In the genomic region with DNA sequence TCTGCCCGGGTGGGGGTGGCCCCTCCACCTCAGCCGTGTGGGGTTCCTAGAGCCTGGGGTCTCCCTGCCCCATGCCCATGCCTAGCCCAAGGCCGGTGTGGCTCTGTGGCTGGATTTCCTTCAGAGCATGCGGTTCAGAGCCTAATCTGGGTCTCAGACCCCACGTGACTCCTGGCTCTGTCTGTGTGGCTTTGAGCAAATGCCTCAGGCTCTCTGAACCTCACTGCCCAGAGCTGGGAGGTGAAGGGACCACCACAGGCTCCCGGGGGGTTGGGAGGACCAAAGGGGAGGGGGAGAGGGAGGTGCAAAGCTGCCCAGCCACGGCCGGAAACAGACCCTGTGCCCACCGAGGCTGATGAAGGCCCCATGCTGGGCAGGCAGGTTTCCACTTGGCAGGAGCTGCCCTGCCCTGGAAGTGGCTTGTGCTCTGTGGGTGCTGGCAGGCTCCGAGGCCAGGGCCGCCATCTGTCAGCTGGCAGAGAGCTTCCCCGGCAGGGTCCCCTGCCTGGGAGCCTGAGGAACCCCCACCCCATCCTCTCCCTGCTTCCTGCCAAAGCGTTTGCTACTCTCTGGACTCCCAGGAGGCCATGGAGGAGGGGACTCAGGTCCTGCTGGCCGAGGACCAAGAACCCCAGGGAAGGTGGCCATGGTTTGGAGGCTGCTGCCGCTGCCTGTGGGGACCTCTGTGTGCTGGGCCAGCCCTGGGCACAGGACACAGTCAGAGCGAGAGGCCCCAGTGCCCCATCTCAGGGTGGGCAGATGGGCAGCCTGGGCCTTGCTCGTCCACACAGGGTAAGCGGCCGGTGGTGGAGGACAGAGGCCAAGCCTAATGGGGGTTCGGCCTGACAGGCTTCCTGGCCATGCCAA, we compare ENCODE assay signal across 1 cellular context.
TF ChIP-seq lines count a peak whose summit lies in the region.

No MANE protein-coding gene starts in this region.

TF ChIP-seq in H1, 55 proteins besides CTCF, POLR2A, EP300 and RAD21:
- TF ChIP-seq SIX5 (IDR thresholded peaks at IDR 0.05; ENCODE audit: low read depth, low read length) (no peak), TEAD4 (IDR thresholded peaks at IDR 0.05; ENCODE audit: low read depth, low read length) (no peak), TBP (IDR thresholded peaks at IDR 0.05; ENCODE audit: low read depth, low read length) (no peak), RNF2 (IDR thresholded peaks at IDR 0.05; ENCODE audit: borderline replicate concordance, low read depth, low read length, missing control alignments, poor library complexity, severe bottlenecking) (no peak), RFX5 (IDR thresholded peaks at IDR 0.05; ENCODE audit: borderline replicate concordance, low read depth, low read length) (no peak), BRCA1 (IDR thresholded peaks at IDR 0.05; ENCODE audit: low read depth, low read length) (no peak), NRF1 (IDR thresholded peaks at IDR 0.05; ENCODE audit: low read depth, low read length) (no peak), POLR2AphosphoS5 (IDR thresholded peaks at IDR 0.05; ENCODE audit: low read depth, low read length) (no peak)
- TF ChIP-seq, protein P1, sequence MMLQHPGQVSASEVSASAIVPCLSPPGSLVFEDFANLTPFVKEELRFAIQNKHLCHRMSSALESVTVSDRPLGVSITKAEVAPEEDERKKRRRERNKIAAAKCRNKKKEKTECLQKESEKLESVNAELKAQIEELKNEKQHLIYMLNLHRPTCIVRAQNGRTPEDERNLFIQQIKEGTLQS (IDR thresholded peaks at IDR 0.05; ENCODE audit: insufficient read depth, low read depth, low read length): no peak
- TF ChIP-seq, protein P2, sequence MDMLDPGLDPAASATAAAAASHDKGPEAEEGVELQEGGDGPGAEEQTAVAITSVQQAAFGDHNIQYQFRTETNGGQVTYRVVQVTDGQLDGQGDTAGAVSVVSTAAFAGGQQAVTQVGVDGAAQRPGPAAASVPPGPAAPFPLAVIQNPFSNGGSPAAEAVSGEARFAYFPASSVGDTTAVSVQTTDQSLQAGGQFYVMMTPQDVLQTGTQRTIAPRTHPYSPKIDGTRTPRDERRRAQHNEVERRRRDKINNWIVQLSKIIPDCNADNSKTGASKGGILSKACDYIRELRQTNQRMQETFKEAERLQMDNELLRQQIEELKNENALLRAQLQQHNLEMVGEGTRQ (IDR thresholded peaks at IDR 0.05; ENCODE audit: low read length): no peak
- TF ChIP-seq, protein P3, sequence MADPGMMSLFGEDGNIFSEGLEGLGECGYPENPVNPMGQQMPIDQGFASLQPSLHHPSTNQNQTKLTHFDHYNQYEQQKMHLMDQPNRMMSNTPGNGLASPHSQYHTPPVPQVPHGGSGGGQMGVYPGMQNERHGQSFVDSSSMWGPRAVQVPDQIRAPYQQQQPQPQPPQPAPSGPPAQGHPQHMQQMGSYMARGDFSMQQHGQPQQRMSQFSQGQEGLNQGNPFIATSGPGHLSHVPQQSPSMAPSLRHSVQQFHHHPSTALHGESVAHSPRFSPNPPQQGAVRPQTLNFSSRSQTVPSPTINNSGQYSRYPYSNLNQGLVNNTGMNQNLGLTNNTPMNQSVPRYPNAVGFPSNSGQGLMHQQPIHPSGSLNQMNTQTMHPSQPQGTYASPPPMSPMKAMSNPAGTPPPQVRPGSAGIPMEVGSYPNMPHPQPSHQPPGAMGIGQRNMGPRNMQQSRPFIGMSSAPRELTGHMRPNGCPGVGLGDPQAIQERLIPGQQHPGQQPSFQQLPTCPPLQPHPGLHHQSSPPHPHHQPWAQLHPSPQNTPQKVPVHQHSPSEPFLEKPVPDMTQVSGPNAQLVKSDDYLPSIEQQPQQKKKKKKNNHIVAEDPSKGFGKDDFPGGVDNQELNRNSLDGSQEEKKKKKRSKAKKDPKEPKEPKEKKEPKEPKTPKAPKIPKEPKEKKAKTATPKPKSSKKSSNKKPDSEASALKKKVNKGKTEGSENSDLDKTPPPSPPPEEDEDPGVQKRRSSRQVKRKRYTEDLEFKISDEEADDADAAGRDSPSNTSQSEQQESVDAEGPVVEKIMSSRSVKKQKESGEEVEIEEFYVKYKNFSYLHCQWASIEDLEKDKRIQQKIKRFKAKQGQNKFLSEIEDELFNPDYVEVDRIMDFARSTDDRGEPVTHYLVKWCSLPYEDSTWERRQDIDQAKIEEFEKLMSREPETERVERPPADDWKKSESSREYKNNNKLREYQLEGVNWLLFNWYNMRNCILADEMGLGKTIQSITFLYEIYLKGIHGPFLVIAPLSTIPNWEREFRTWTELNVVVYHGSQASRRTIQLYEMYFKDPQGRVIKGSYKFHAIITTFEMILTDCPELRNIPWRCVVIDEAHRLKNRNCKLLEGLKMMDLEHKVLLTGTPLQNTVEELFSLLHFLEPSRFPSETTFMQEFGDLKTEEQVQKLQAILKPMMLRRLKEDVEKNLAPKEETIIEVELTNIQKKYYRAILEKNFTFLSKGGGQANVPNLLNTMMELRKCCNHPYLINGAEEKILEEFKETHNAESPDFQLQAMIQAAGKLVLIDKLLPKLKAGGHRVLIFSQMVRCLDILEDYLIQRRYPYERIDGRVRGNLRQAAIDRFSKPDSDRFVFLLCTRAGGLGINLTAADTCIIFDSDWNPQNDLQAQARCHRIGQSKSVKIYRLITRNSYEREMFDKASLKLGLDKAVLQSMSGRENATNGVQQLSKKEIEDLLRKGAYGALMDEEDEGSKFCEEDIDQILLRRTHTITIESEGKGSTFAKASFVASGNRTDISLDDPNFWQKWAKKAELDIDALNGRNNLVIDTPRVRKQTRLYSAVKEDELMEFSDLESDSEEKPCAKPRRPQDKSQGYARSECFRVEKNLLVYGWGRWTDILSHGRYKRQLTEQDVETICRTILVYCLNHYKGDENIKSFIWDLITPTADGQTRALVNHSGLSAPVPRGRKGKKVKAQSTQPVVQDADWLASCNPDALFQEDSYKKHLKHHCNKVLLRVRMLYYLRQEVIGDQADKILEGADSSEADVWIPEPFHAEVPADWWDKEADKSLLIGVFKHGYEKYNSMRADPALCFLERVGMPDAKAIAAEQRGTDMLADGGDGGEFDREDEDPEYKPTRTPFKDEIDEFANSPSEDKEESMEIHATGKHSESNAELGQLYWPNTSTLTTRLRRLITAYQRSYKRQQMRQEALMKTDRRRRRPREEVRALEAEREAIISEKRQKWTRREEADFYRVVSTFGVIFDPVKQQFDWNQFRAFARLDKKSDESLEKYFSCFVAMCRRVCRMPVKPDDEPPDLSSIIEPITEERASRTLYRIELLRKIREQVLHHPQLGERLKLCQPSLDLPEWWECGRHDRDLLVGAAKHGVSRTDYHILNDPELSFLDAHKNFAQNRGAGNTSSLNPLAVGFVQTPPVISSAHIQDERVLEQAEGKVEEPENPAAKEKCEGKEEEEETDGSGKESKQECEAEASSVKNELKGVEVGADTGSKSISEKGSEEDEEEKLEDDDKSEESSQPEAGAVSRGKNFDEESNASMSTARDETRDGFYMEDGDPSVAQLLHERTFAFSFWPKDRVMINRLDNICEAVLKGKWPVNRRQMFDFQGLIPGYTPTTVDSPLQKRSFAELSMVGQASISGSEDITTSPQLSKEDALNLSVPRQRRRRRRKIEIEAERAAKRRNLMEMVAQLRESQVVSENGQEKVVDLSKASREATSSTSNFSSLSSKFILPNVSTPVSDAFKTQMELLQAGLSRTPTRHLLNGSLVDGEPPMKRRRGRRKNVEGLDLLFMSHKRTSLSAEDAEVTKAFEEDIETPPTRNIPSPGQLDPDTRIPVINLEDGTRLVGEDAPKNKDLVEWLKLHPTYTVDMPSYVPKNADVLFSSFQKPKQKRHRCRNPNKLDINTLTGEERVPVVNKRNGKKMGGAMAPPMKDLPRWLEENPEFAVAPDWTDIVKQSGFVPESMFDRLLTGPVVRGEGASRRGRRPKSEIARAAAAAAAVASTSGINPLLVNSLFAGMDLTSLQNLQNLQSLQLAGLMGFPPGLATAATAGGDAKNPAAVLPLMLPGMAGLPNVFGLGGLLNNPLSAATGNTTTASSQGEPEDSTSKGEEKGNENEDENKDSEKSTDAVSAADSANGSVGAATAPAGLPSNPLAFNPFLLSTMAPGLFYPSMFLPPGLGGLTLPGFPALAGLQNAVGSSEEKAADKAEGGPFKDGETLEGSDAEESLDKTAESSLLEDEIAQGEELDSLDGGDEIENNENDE (IDR thresholded peaks at IDR 0.05; ENCODE audit: insufficient replicate concordance, low read length): no peak
